In genomic region chr18:8987250-8987649, GRCh38 we compare ENCODE assay signal across 12 cellular contexts.
DNase-seq lines count a peak whose midpoint lies in the region.
"Had no signal": no experiment of that assay in that cellular context is flagged by ENCODE, and none has a peak within 500 bp of the region (broad histone marks: within the 10 kb centered on the region; RNA-seq: fewer than 3 reads in every experiment).

No MANE protein-coding gene starts in this region.

- H3K4me3 Mint-ChIP-seq in activated T-helper 2 cell treated with anti-CD3 and anti-CD28 coated beads, Interferon-gamma antibody, Interleukin-2, Interleukin-4, amounts not matched to agents 10 μg/mL and 5 μg/mL and 100 μg/mL, durations not matched to agents 14 hours and 24 hours and 36 hours (ENCODE audit: low read depth), result no peak overlapping the region
- H3K4me3 Mint-ChIP-seq: activated T-helper 1 cell treated with anti-CD3 and anti-CD28 coated beads, Interleukin-12 subunit alpha, Interleukin-12 subunit beta, Interleukin-2, Interleukin-4 antibody, amounts not matched to agents 30 ng/mL and 10 ng/mL and 1 ng/mL, durations not matched to agents 14 hours and 24 hours and 36 hours had no signal

- no peaks in the 10 kb centered on the region for H3K9me3 Mint-ChIP-seq in activated T-helper 2 cell treated with anti-CD3 and anti-CD28 coated beads, Interferon-gamma antibody, Interleukin-2, Interleukin-4, amounts not matched to agents 10 μg/mL and 5 μg/mL and 100 μg/mL, durations not matched to agents 14 hours and 24 hours and 36 hours
- H3K9me3 Mint-ChIP-seq: activated T-helper 1 cell treated with anti-CD3 and anti-CD28 coated beads, Interleukin-12 subunit alpha, Interleukin-12 subunit beta, Interleukin-2, Interleukin-4 antibody, amounts not matched to agents 30 ng/mL and 10 ng/mL and 1 ng/mL, durations not matched to agents 14 hours and 24 hours and 36 hours had no signal

- peak overlapping the region; percentile 25 for H3K4me2 ChIP-seq in GM23248 (ENCODE audit: unreplicated experiment)

- intact Hi-C loops in activated T-helper 2 cell treated with anti-CD3 and anti-CD28 coated beads, Interferon-gamma antibody, Interleukin-2, Interleukin-4, amounts not matched to agents 10 μg/mL and 5 μg/mL and 100 μg/mL, durations not matched to agents 14 hours and 24 hours and 36 hours (cut with micrococcal nuclease), result no loop called here

- H4K20me1 ChIP-seq in GM23248 (ENCODE audit: insufficient read depth), result no peaks in the 10 kb centered on the region

- WGBS in GM23248 (ENCODE audit: low coverage in 1 of 2, low lambda C conversion rate in 2 of 2, missing lambda C conversion rate in 2 of 2), 2 experiments, result 11 to 14% methylated on average over 6 of the region's 6 CpGs

- peaks cover 35% of the 10 kb centered on the region for H3F3A ChIP-seq in GM23248 (ENCODE audit: insufficient read depth)

- H3K79me2 ChIP-seq in GM23248 (ENCODE audit: insufficient read depth), result no peaks in the 10 kb centered on the region

- H3K9ac ChIP-seq in GM23248, result peak overlapping the region; percentile 29; the same call in 1 of the 2 replicates

- H3K36me3 ChIP-seq in GM23248 (ENCODE audit: low read depth), result no peaks in the 10 kb centered on the region
- H3K36me3 ChIP-seq: right lobe of liver had no signal

- no peak overlapping the region for H3K4me3 ChIP-seq in GM23248
- H3K4me3 ChIP-seq: right lobe of liver had no signal

- H3K27me3 ChIP-seq in GM23248 (replicated peaks; ENCODE audit: insufficient read depth), result no peaks in the 10 kb centered on the region
- H3K27me3 ChIP-seq: right lobe of liver had no signal

- no peaks in the 10 kb centered on the region for H3K9me3 ChIP-seq in GM23248 (ENCODE audit: low read depth)
- H3K9me3 ChIP-seq: right lobe of liver had no signal

- DNase-seq in A172 (ENCODE audit: low spot score) (peak; percentile 39), GM23248 (peak; percentile 86), amniotic epithelial cell (ENCODE audit: low read depth) (peak; percentile 27), inferior parietal cortex (ENCODE audit: extremely low spot score) (peak; percentile 21), HT-29 (ENCODE audit: low spot score) (no peak), SHP77 treated with DMSO at 0.1 percent for 48 hours (lab: John Stamatoyannopoulos, UW) (no peak), MV-4-11 (lab: John Stamatoyannopoulos, UW) (no peak)
- no peak for DNase-seq in activated T-helper 2 cell treated with anti-CD3 and anti-CD28 coated beads, Interferon-gamma antibody, Interleukin-2, Interleukin-4, amounts not matched to agents 10 μg/mL and 5 μg/mL and 100 μg/mL, durations not matched to agents 14 hours and 24 hours and 36 hours (ENCODE audit: low spot score)
- DNase-seq: NCI-H526 treated with DMSO at 0.1 percent for 48 hours, right lobe of liver, trophoblast cell had no signal

- no peaks in the 10 kb centered on the region for H3K36me3 Mint-ChIP-seq in activated T-helper 2 cell treated with anti-CD3 and anti-CD28 coated beads, Interferon-gamma antibody, Interleukin-2, Interleukin-4, amounts not matched to agents 10 μg/mL and 5 μg/mL and 100 μg/mL, durations not matched to agents 14 hours and 24 hours and 36 hours (ENCODE audit: low read depth)

- H3K27ac ChIP-seq in GM23248, result peak overlapping the region; percentile 56
- H3K27ac ChIP-seq: right lobe of liver had no signal

- H3K27me3 Mint-ChIP-seq in activated T-helper 2 cell treated with anti-CD3 and anti-CD28 coated beads, Interferon-gamma antibody, Interleukin-2, Interleukin-4, amounts not matched to agents 10 μg/mL and 5 μg/mL and 100 μg/mL, durations not matched to agents 14 hours and 24 hours and 36 hours (ENCODE audit: low read depth), result peaks cover 10% of the 10 kb centered on the region

- peak overlapping the region; percentile 32; the same call in 1 of the 2 replicates for H2AFZ ChIP-seq in GM23248

- H3K9me2 ChIP-seq in GM23248 (ENCODE audit: insufficient read depth), result no peaks in the 10 kb centered on the region

- in situ Hi-C loops in GM23248 (cut with MboI), result no loop called here

- H3K4me1 Mint-ChIP-seq in activated T-helper 2 cell treated with anti-CD3 and anti-CD28 coated beads, Interferon-gamma antibody, Interleukin-2, Interleukin-4, amounts not matched to agents 10 μg/mL and 5 μg/mL and 100 μg/mL, durations not matched to agents 14 hours and 24 hours and 36 hours (ENCODE audit: low read depth), result no peaks in the 10 kb centered on the region

- H3K4me1 ChIP-seq in GM23248 (ENCODE audit: insufficient read depth), result peaks cover 40% of the 10 kb centered on the region

- H3K27ac Mint-ChIP-seq in activated T-helper 2 cell treated with anti-CD3 and anti-CD28 coated beads, Interferon-gamma antibody, Interleukin-2, Interleukin-4, amounts not matched to agents 10 μg/mL and 5 μg/mL and 100 μg/mL, durations not matched to agents 14 hours and 24 hours and 36 hours, result no peak overlapping the region
- H3K27ac Mint-ChIP-seq: activated T-helper 1 cell treated with anti-CD3 and anti-CD28 coated beads, Interleukin-12 subunit alpha, Interleukin-12 subunit beta, Interleukin-2, Interleukin-4 antibody, amounts not matched to agents 30 ng/mL and 10 ng/mL and 1 ng/mL, durations not matched to agents 14 hours and 24 hours and 36 hours had no signal

Comparison
In these comparisons a context has a peak if more than half of its experiments do, and no peak if none do; other contexts are left out.
1. DNase-seq: peak in A172 (single experiment), GM23248 (single experiment), amniotic epithelial cell (single experiment) and inferior parietal cortex (single experiment); none in activated T-helper 2 cell treated with anti-CD3 and anti-CD28 coated beads, Interferon-gamma antibody, Interleukin-2, Interleukin-4, amounts not matched to agents 10 μg/mL and 5 μg/mL and 100 μg/mL, durations not matched to agents 14 hours and 24 hours and 36 hours (single experiment), HT-29 (single experiment), SHP77 treated with DMSO at 0.1 percent for 48 hours (single experiment) and MV-4-11 (single experiment).